8 cellular contexts compared by ENCODE assay signal in genomic region chr3:3125977-3126376, GRCh38. TPM values are rescaled to one million over a fixed set of nuclear protein-coding genes. Genes with fewer than 3 reads are reported as not detected.
DNase-seq lines count a peak whose midpoint lies in the region; ATAC-seq and TF ChIP-seq lines count a peak whose summit lies in the region.

No MANE protein-coding gene starts in this region.

- H3K9me3 Mint-ChIP-seq in activated CD8-positive, alpha-beta memory T cell treated with anti-CD3 and anti-CD28 coated beads, Interleukin-2, amount 10 ng/mL, durations not matched to agents 7 days and 5 days (ENCODE audit: low read depth): no peaks in the 10 kb centered on the region

- peak overlapping the region; percentile 96 for H3K27ac Mint-ChIP-seq in activated CD8-positive, alpha-beta memory T cell treated with anti-CD3 and anti-CD28 coated beads, Interleukin-2, amount 10 ng/mL, durations not matched to agents 7 days and 5 days

- intact Hi-C loops in ascending aorta (cut with DNase I): loop anchor here (2.0 to 10.0 kb wide), 3 partner anchors 53 to 1176 kb away; partner anchors contain the start of genes CNTN4, CRBN and SETMAR

- H3K4me3 Mint-ChIP-seq in activated CD8-positive, alpha-beta memory T cell treated with anti-CD3 and anti-CD28 coated beads, Interleukin-2, amount 10 ng/mL, durations not matched to agents 7 days and 5 days: peak overlapping the region; percentile 96

- H3K9me3 ChIP-seq in ascending aorta (no peaks in the 10 kb centered on the region), liver (ENCODE audit: control insufficient read depth in 4 of 4, low read length in 3 of 4) (no peaks in the 10 kb centered on the region), thymus (ENCODE audit: control insufficient read depth) (no peaks in the 10 kb centered on the region)

- no peak for ATAC-seq in activated CD8-positive, alpha-beta memory T cell treated with anti-CD3 and anti-CD28 coated beads, Interleukin-2, amount 10 ng/mL, durations not matched to agents 7 days and 5 days

- CTCF ChIA-PET in activated CD8-positive, alpha-beta memory T cell treated with anti-CD3 and anti-CD28 coated beads, Interleukin-2, amount 10 ng/mL, durations not matched to agents 7 days and 5 days (lab: Charles Lee): no interaction called here

- WGBS in liver: 89% methylated on average over 24 of the region's 24 CpGs
- WGBS in thymus: 93% methylated on average over 24 of the region's 24 CpGs

- H3K36me3 ChIP-seq in ascending aorta (peaks cover 8 to 18% of the 10 kb centered on the region in 2 donors), liver (ENCODE audit: control insufficient read depth in 4 of 4, insufficient read depth in 3 of 4, low read depth in 1 of 4, low read length in 3 of 4) (peaks cover 0 to 15% (median 11%) of the 10 kb centered on the region in 4 donors), thymus (ENCODE audit: control insufficient read depth, insufficient read depth) (peaks cover 11% of the 10 kb centered on the region)

- H3K4me1 ChIP-seq in ascending aorta: peaks cover 0 to 12% of the 10 kb centered on the region in 2 donors
- H3K4me1 ChIP-seq in liver (ENCODE audit: control insufficient read depth in 4 of 4, insufficient read depth in 4 of 4, low read length in 3 of 4): peaks cover 0 to 12% (median 5%) of the 10 kb centered on the region in 4 donors
- H3K4me1 ChIP-seq in thymus (ENCODE audit: control insufficient read depth, insufficient read depth, low read length): peaks cover 10% of the 10 kb centered on the region

- H3K4me1 Mint-ChIP-seq in activated CD8-positive, alpha-beta memory T cell treated with anti-CD3 and anti-CD28 coated beads, Interleukin-2, amount 10 ng/mL, durations not matched to agents 7 days and 5 days: peaks cover 36% of the 10 kb centered on the region

- TF ChIP-seq RAD21 in liver (IDR thresholded peaks at IDR 0.05): no peak

- DNase-seq in activated CD8-positive, alpha-beta memory T cell treated with anti-CD3 and anti-CD28 coated beads, Interleukin-2, amount 10 ng/mL, durations not matched to agents 7 days and 5 days: no peak
- no peak for DNase-seq in activated CD8-positive, alpha-beta memory T cell treated with anti-CD3 and anti-CD28 coated beads for 24 hours
- no peak for DNase-seq in ascending aorta (ENCODE audit: low spot score in 2 of 2)
- DNase-seq in stimulated activated CD4-positive, alpha-beta T cell treated with anti-CD3 and anti-CD28 coated beads, Interleukin-4, amount 100 ng/mL, for 24 hours: no peak
- DNase-seq in hippocampal formation (lab: John Stamatoyannopoulos, UW): no peak
- DNase-seq in putamen (ENCODE audit: low spot score): no peak

- H3K9ac ChIP-seq in liver (ENCODE audit: low read depth in 1 of 2, low read length in 2 of 2): peak overlapping the region; percentile 64 to 99

- H3K4me3 ChIP-seq in ascending aorta: peak overlapping the region; percentile 90 to 97
- H3K4me3 ChIP-seq in liver (ENCODE audit: low read depth in 1 of 3, low read length in 3 of 3): peak overlapping the region; percentile 78 to 91 (median 81)
- H3K4me3 ChIP-seq in thymus (ENCODE audit: low read length): peak overlapping the region; percentile 94

- no peak for TF ChIP-seq CTCF in ascending aorta (IDR thresholded peaks at IDR 0.05)
- TF ChIP-seq CTCF in liver (IDR thresholded peaks at IDR 0.05; ENCODE audit: low read depth, low read length, missing input control): no peak

- H3K36me3 Mint-ChIP-seq in activated CD8-positive, alpha-beta memory T cell treated with anti-CD3 and anti-CD28 coated beads, Interleukin-2, amount 10 ng/mL, durations not matched to agents 7 days and 5 days: peaks cover 30% of the 10 kb centered on the region

- no peaks in the 10 kb centered on the region for H3K27me3 Mint-ChIP-seq in activated CD8-positive, alpha-beta memory T cell treated with anti-CD3 and anti-CD28 coated beads, Interleukin-2, amount 10 ng/mL, durations not matched to agents 7 days and 5 days

- peak overlapping the region; percentile 91 to 98 for H3K27ac ChIP-seq in ascending aorta
- peak overlapping the region; percentile 95 for H3K27ac ChIP-seq in liver (ENCODE audit: low read depth in 1 of 2, low read length in 2 of 2)
- peak overlapping the region; percentile 90 for H3K27ac ChIP-seq in thymus (ENCODE audit: low read depth)

- H3K27me3 ChIP-seq in ascending aorta (no peaks in the 10 kb centered on the region), liver (ENCODE audit: control insufficient read depth in 4 of 4, insufficient read depth in 4 of 4, low read length in 3 of 4) (no peaks in the 10 kb centered on the region), thymus (ENCODE audit: control insufficient read depth, insufficient read depth) (no peaks in the 10 kb centered on the region)

TF ChIP-seq in liver, 16 proteins besides CTCF, POLR2A, EP300 and RAD21:
- TF ChIP-seq GABPA (IDR thresholded peaks at IDR 0.05 in 1 of 2, conservative IDR thresholded peaks at IDR 0.05 in 1 of 2) (no peak), FOXA2 (IDR thresholded peaks at IDR 0.05) (no peak), NR2F2 (IDR thresholded peaks at IDR 0.05) (no peak), YY1 (IDR thresholded peaks at IDR 0.05) (no peak), HNF4A (conservative IDR thresholded peaks at IDR 0.05) (no peak), JUND (IDR thresholded peaks at IDR 0.05) (no peak), TAF1 (conservative IDR thresholded peaks at IDR 0.05) (no peak), ATF3 (IDR thresholded peaks at IDR 0.05) (no peak), EGR1 (IDR thresholded peaks at IDR 0.05; ENCODE audit: low read depth in 2 of 2) (no peak), FOXA1 (IDR thresholded peaks at IDR 0.05) (no peak), ZBTB33 (IDR thresholded peaks at IDR 0.05) (no peak), HNF4G (IDR thresholded peaks at IDR 0.05) (no peak), SP1 (IDR thresholded peaks at IDR 0.05) (no peak)
- TF ChIP-seq, protein P1, sequence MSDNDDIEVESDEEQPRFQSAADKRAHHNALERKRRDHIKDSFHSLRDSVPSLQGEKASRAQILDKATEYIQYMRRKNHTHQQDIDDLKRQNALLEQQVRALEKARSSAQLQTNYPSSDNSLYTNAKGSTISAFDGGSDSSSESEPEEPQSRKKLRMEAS (IDR thresholded peaks at IDR 0.05): no peak
- TF ChIP-seq, protein P2, sequence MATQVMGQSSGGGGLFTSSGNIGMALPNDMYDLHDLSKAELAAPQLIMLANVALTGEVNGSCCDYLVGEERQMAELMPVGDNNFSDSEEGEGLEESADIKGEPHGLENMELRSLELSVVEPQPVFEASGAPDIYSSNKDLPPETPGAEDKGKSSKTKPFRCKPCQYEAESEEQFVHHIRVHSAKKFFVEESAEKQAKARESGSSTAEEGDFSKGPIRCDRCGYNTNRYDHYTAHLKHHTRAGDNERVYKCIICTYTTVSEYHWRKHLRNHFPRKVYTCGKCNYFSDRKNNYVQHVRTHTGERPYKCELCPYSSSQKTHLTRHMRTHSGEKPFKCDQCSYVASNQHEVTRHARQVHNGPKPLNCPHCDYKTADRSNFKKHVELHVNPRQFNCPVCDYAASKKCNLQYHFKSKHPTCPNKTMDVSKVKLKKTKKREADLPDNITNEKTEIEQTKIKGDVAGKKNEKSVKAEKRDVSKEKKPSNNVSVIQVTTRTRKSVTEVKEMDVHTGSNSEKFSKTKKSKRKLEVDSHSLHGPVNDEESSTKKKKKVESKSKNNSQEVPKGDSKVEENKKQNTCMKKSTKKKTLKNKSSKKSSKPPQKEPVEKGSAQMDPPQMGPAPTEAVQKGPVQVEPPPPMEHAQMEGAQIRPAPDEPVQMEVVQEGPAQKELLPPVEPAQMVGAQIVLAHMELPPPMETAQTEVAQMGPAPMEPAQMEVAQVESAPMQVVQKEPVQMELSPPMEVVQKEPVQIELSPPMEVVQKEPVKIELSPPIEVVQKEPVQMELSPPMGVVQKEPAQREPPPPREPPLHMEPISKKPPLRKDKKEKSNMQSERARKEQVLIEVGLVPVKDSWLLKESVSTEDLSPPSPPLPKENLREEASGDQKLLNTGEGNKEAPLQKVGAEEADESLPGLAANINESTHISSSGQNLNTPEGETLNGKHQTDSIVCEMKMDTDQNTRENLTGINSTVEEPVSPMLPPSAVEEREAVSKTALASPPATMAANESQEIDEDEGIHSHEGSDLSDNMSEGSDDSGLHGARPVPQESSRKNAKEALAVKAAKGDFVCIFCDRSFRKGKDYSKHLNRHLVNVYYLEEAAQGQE (IDR thresholded peaks at IDR 0.05): no peak
TF ChIP-seq in liver: peak in this region for 0.

RNA-seq across cellular contexts. Expression of gene TRNT1, which starts 0.8 kb away (rescaled TPM):
- 10 to 100 TPM; 35.0 to 39.6 TPM for total RNA-seq in activated CD8-positive, alpha-beta memory T cell treated with anti-CD3 and anti-CD28 coated beads, Interleukin-2, amount 10 ng/mL, durations not matched to agents 7 days and 5 days
- 16.4 TPM for total RNA-seq in ascending aorta
- total RNA-seq in liver: 10 to 100 TPM in 1 of 2 donors, 1 to 10 TPM in 1; 9.2 to 18.2 TPM
- 10 to 100 TPM in 1 of 2 donors, 1 to 10 TPM in 1; 6.4 to 13.5 TPM for polyA plus RNA-seq in liver
- polyA plus RNA-seq in thymus: 21.1 TPM

RNA-seq across cellular contexts. Expression of gene IL5RA, which starts 15.8 kb away (rescaled TPM):
- not detected for total RNA-seq in activated CD8-positive, alpha-beta memory T cell treated with anti-CD3 and anti-CD28 coated beads, Interleukin-2, amount 10 ng/mL, durations not matched to agents 7 days and 5 days
- total RNA-seq in ascending aorta: not detected
- total RNA-seq in liver: under 1 TPM; 0.08 to 0.56 TPM
- under 1 TPM in 1 of 2 donors, not detected in 1; 0.02 TPM for polyA plus RNA-seq in liver
- polyA plus RNA-seq in thymus: 0.41 TPM

RNA-seq across cellular contexts. Expression of gene CRBN, which starts 53.5 kb away (rescaled TPM):
- 10 to 100 TPM; 39.8 to 42.5 TPM for total RNA-seq in activated CD8-positive, alpha-beta memory T cell treated with anti-CD3 and anti-CD28 coated beads, Interleukin-2, amount 10 ng/mL, durations not matched to agents 7 days and 5 days
- 114 TPM for total RNA-seq in ascending aorta
- total RNA-seq in liver: 10 to 100 TPM; 26.3 to 57.6 TPM
- 10 to 100 TPM; 14.0 to 32.5 TPM for polyA plus RNA-seq in liver
- polyA plus RNA-seq in thymus: 54.4 TPM
